7 cellular contexts compared by ENCODE assay signal in genomic region chr2:70123051-70123828, GRCh38. TPM values are rescaled to one million over a fixed set of nuclear protein-coding genes. Genes with fewer than 3 reads are reported as not detected.
DNase-seq lines count a peak whose midpoint lies in the region; TF ChIP-seq lines count a peak whose summit lies in the region.

No MANE protein-coding gene starts in this region.

- WGBS in H9 (ENCODE audit: extremely low coverage, insufficient read length, low lambda C conversion rate): no CpG with 5 or more reads among the region's 20 CpGs
- 64% methylated on average over 20 of the region's 20 CpGs for WGBS in esophagus muscularis mucosa

- H2BK15ac ChIP-seq in H9 (ENCODE audit: low read depth, low read length): no peak overlapping the region

- H3K27ac ChIP-seq in H9 (ENCODE audit: insufficient read length, low read depth, low read length): peak overlapping the region; percentile 96
- H3K27ac ChIP-seq in SK-N-MC: peak overlapping the region; percentile 98
- H3K27ac ChIP-seq in esophagus muscularis mucosa (replicated peaks in 1 of 4): peak overlapping the region; percentile 93 to 99 (median 98)

- no peaks in the 10 kb centered on the region for H3K27me3 Mint-ChIP-seq in H9 (ENCODE audit: low read depth)
- peaks cover 7% of the 10 kb centered on the region for H3K27me3 Mint-ChIP-seq in nephron progenitor cell (ENCODE audit: low read depth, poor library complexity)

- H3K9me3 ChIP-seq in H9 (ENCODE audit: control insufficient read depth, low read depth, low read length) (no peaks in the 10 kb centered on the region), SK-N-MC (ENCODE audit: low read depth, low read length) (no peaks in the 10 kb centered on the region), esophagus muscularis mucosa (no peaks in the 10 kb centered on the region)

- no peak overlapping the region for H2BK5ac ChIP-seq in H9 (ENCODE audit: insufficient read length, low read length)

- H2AK5ac ChIP-seq in H9 (ENCODE audit: insufficient read length, low read length): no peak overlapping the region

- H2BK20ac ChIP-seq in H9 (ENCODE audit: low read depth, low read length, poor library complexity, severe bottlenecking): no peak overlapping the region

- H3K36me3 ChIP-seq in SK-N-MC (ENCODE audit: insufficient read depth, low read length) (no peaks in the 10 kb centered on the region), esophagus muscularis mucosa (no peaks in the 10 kb centered on the region)

- H3K4me3 Mint-ChIP-seq in H9 (peak overlapping the region; percentile 87 to 90), nephron progenitor cell (peak overlapping the region; percentile 89)

- no peak overlapping the region for H3K56ac ChIP-seq in H9 (ENCODE audit: insufficient read length, low read depth, low read length)

- no peak for TF ChIP-seq POLR2A in esophagus muscularis mucosa (IDR thresholded peaks at IDR 0.05; ENCODE audit: low read depth)

- H3K4me2 ChIP-seq in H9 (ENCODE audit: insufficient read depth, insufficient read length, low read length): peak overlapping the region; percentile 63

- no peaks in the 10 kb centered on the region; a peak in 2 of 5 replicates for H3K9me3 Mint-ChIP-seq in H9
- peaks cover 4% of the 10 kb centered on the region for H3K9me3 Mint-ChIP-seq in nephron progenitor cell

- DNase-seq in H9 (peak; percentile 94), SK-N-MC (ENCODE audit: low read depth, low spot score) (no peak), esophagus muscularis mucosa (ENCODE audit: extremely low spot score) (no peak), nephron progenitor cell (peak; percentile 70), HPDE6-E6E7 (ENCODE audit: extremely low spot score) (no peak), occipital lobe (lab: John Stamatoyannopoulos, UW) (no peak), Kasumi-1 (lab: John Stamatoyannopoulos, UW) (no peak)

- peak overlapping the region; percentile 99 for H3K18ac ChIP-seq in H9 (ENCODE audit: insufficient read length, low read depth, low read length)

- peak overlapping the region; percentile 49 for H2BK120ac ChIP-seq in H9 (ENCODE audit: low read depth, low read length, poor library complexity, severe bottlenecking)

- no peak overlapping the region; the same call in 1 of the 2 replicates for H3K4ac ChIP-seq in H9 (ENCODE audit: low read depth, low read length)

- H3K23ac ChIP-seq in H9 (ENCODE audit: insufficient read length, low read depth, low read length): no peak overlapping the region

- H3K27me3 ChIP-seq in H9 (ENCODE audit: insufficient read depth, low read length) (no peaks in the 10 kb centered on the region), esophagus muscularis mucosa (no peaks in the 10 kb centered on the region)

- H3K79me1 ChIP-seq in H9 (ENCODE audit: insufficient read depth, low read depth, low read length, poor library complexity, severe bottlenecking): no peaks in the 10 kb centered on the region

- no peaks in the 10 kb centered on the region for H3K23me2 ChIP-seq in H9 (ENCODE audit: insufficient read length, low read depth, low read length, poor library complexity, severe bottlenecking)

- peak overlapping the region; percentile 99 to 100 (median 100) for H3K27ac Mint-ChIP-seq in H9
- peak overlapping the region; percentile 100 for H3K27ac Mint-ChIP-seq in nephron progenitor cell

- no peak overlapping the region for H2BK12ac ChIP-seq in H9 (ENCODE audit: insufficient read length, low read depth, low read length)

- peaks cover 18% of the 10 kb centered on the region for H3K4me1 ChIP-seq in H9 (ENCODE audit: insufficient read depth, low read length)
- H3K4me1 ChIP-seq in esophagus muscularis mucosa: peaks cover 24 to 36% (median 31%) of the 10 kb centered on the region in 4 donors

- H4K8ac ChIP-seq in H9 (replicated peaks; ENCODE audit: insufficient read length, low read depth, low read length): peak overlapping the region; percentile 1

- H2AFZ ChIP-seq in H9 (ENCODE audit: low read length): no peak overlapping the region

- H3K4me1 Mint-ChIP-seq in H9 (peaks cover 52 to 72% of the 10 kb centered on the region in 2 experiments), nephron progenitor cell (peaks cover 85% of the 10 kb centered on the region)

- H3T11ph ChIP-seq in H9 (ENCODE audit: low read length): no peak overlapping the region

- H4K5ac ChIP-seq in H9 (ENCODE audit: insufficient read length, low read depth, low read length): no peak overlapping the region

- H3K9ac ChIP-seq in H9 (ENCODE audit: extremely low read depth, insufficient read length, low read length) (peak overlapping the region; percentile 36), SK-N-MC (ENCODE audit: insufficient read length) (peak overlapping the region; percentile 95)

- TF ChIP-seq CTCF in H9 (conservative IDR thresholded peaks at IDR 0.05) (no peak), esophagus muscularis mucosa (IDR thresholded peaks at IDR 0.05) (no peak), nephron progenitor cell (IDR thresholded peaks at IDR 0.05) (no peak)

- H3K36me3 Mint-ChIP-seq in H9 (ENCODE audit: insufficient read depth in 1 of 3, low read depth in 3 of 3) (no peaks in the 10 kb centered on the region; a peak in 2 of 7 replicates), nephron progenitor cell (ENCODE audit: low read depth) (no peaks in the 10 kb centered on the region)

- H4K91ac ChIP-seq in H9 (ENCODE audit: insufficient read length, low read depth, low read length): no peak overlapping the region

- H4K20me1 ChIP-seq in H9 (ENCODE audit: control insufficient read depth, insufficient read depth, insufficient read length): no peaks in the 10 kb centered on the region

- H3K79me2 ChIP-seq in H9 (ENCODE audit: insufficient read depth, low read length): no peaks in the 10 kb centered on the region

- no peak for TF ChIP-seq EP300 in esophagus muscularis mucosa (IDR thresholded peaks at IDR 0.05)

- intact Hi-C loops in esophagus muscularis mucosa (cut with DNase I): no loop called here

- H3K4me3 ChIP-seq in SK-N-MC (peak overlapping the region; percentile 92), esophagus muscularis mucosa (peak overlapping the region; percentile 61 to 72 (median 64))

- peak overlapping the region; percentile 2 for H3K14ac ChIP-seq in H9 (ENCODE audit: insufficient read depth, low read length)

RNA-seq across cellular contexts. Expression of gene PCBP1, which starts 36.0 kb away (rescaled TPM):
- total RNA-seq in H9 (2021): 457 and 465 TPM in 2 replicates
- total RNA-seq in esophagus muscularis mucosa: 100 to 1,000 TPM; 156 to 220 (median 189) TPM
- total RNA-seq in occipital lobe: 22.0 TPM

Comparison
In these comparisons a context has a peak if more than half of its experiments do, and no peak if none do; other contexts are left out.
1. DNase-seq: peak in H9 (single experiment) and nephron progenitor cell (single experiment); none in SK-N-MC (single experiment), esophagus muscularis mucosa (single experiment), HPDE6-E6E7 (single experiment), occipital lobe (single experiment) and Kasumi-1 (0 of 2).
2. Peak in every context shown above with its lines, with median percentiles within 50 percentile points of each other: H3K27ac ChIP-seq.